8 cellular contexts compared by ENCODE assay signal in the genomic region with DNA sequence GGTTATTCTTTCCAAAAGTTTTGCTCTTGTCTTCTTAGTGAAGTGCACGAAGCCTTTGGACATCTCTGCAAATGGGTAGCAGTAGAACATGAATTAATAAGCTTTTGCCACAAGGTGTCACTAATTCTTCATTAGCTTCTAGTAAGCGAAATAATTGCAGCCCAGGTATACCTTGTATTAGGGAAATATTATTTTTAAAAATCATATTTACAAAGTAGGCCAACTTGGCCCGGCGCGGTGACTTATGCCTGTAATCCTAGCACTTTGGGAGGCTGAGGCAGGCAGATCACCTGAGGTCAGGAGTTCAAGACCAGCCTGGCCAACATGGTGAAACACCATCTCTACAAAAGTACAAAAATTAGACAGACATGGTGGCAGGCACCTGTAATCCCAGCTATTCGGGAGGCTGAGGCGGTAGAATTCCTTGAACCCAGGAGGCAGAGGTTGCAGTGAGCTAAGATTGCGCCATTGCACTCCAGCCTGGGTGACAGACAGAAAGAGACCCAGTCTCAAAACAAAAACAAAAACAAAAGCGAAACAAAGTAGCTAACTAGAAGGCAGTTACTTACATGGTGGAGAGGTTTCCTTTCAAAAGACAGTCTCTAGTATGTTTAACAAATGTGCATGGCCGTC. TPM values are rescaled to one million over a fixed set of nuclear protein-coding genes. Genes with fewer than 3 reads are reported as not detected.
DNase-seq lines count a peak whose midpoint lies in the region; ATAC-seq and TF ChIP-seq lines count a peak whose summit lies in the region.

No MANE protein-coding gene starts in this region.

- no peaks in the 10 kb centered on the region for H3K9me3 Mint-ChIP-seq in T-helper 1 cell treated with Interleukin-12 subunit alpha and Interleukin-12 subunit beta and Interleukin-4 antibody, amounts not matched to agents 30 μg/mL and 1 μg/mL, for 36 hours

- H3K27ac ChIP-seq in smooth muscle cell (ENCODE audit: low read depth), result no peak overlapping the region

- no peak overlapping the region for H3K4me3 Mint-ChIP-seq in T-helper 1 cell treated with Interleukin-12 subunit alpha and Interleukin-12 subunit beta and Interleukin-4 antibody, amounts not matched to agents 30 μg/mL and 1 μg/mL, for 36 hours

- no peak overlapping the region for H3K9ac ChIP-seq in smooth muscle cell (ENCODE audit: low read depth)

- no peak overlapping the region for H3K4me2 ChIP-seq in smooth muscle cell

- H3K4me3 ChIP-seq in BE2C (ENCODE audit: low read depth, low read length) (no peak overlapping the region), fibroblast of pulmonary artery (replicated peaks; ENCODE audit: low read depth, low read length) (no peak overlapping the region), smooth muscle cell (no peak overlapping the region)

- peak overlapping the region; percentile 26 for H3K27ac Mint-ChIP-seq in T-helper 1 cell treated with Interleukin-12 subunit alpha and Interleukin-12 subunit beta and Interleukin-4 antibody, amounts not matched to agents 30 μg/mL and 1 μg/mL, for 36 hours

- DNase-seq in BE2C, result no peak
- DNase-seq in fibroblast of pulmonary artery (ENCODE audit: low read depth), result peak; percentile 58
- DNase-seq in smooth muscle cell (lab: John Stamatoyannopoulos, UW; ENCODE audit: unreplicated experiment), result no peak
- DNase-seq in 8988T, result no peak
- DNase-seq in activated CD4-positive, alpha-beta T cell treated with anti-CD3 and anti-CD28 coated beads for 4 hours, result no peak

- ATAC-seq in GM18502 (IDR thresholded peaks at IDR 0.05; ENCODE audit: poor library complexity, unreplicated experiment) (peak; percentile 77), HG03571 (IDR thresholded peaks at IDR 0.05; ENCODE audit: unreplicated experiment) (peak; percentile 68)

- H2AFZ ChIP-seq in smooth muscle cell (ENCODE audit: low read depth), result no peak overlapping the region

- H3K4me1 ChIP-seq in BE2C (no peaks in the 10 kb centered on the region), smooth muscle cell (ENCODE audit: low read depth) (no peaks in the 10 kb centered on the region)

- H3K36me3 ChIP-seq in BE2C (no peaks in the 10 kb centered on the region), smooth muscle cell (ENCODE audit: low read depth) (no peaks in the 10 kb centered on the region)

- H3K36me3 Mint-ChIP-seq in T-helper 1 cell treated with Interleukin-12 subunit alpha and Interleukin-12 subunit beta and Interleukin-4 antibody, amounts not matched to agents 30 μg/mL and 1 μg/mL, for 36 hours (ENCODE audit: low read depth), result no peaks in the 10 kb centered on the region

- no peaks in the 10 kb centered on the region for H3K27me3 Mint-ChIP-seq in T-helper 1 cell treated with Interleukin-12 subunit alpha and Interleukin-12 subunit beta and Interleukin-4 antibody, amounts not matched to agents 30 μg/mL and 1 μg/mL, for 36 hours (ENCODE audit: low read depth)

- H3K27me3 ChIP-seq in BE2C, result no peaks in the 10 kb centered on the region
- no peaks in the 10 kb centered on the region for H3K27me3 ChIP-seq in smooth muscle cell (ENCODE audit: low read depth)

- WGBS in smooth muscle cell (ENCODE audit: low lambda C conversion rate), result 88% methylated on average over 10 of the region's 10 CpGs

- H3K9me3 ChIP-seq in BE2C, result no peaks in the 10 kb centered on the region
- no peaks in the 10 kb centered on the region for H3K9me3 ChIP-seq in smooth muscle cell (replicated peaks; ENCODE audit: low read depth)

- no peaks in the 10 kb centered on the region for H3K79me2 ChIP-seq in smooth muscle cell (ENCODE audit: low read depth)

- peaks cover 9% of the 10 kb centered on the region for H3K4me1 Mint-ChIP-seq in T-helper 1 cell treated with Interleukin-12 subunit alpha and Interleukin-12 subunit beta and Interleukin-4 antibody, amounts not matched to agents 30 μg/mL and 1 μg/mL, for 36 hours (ENCODE audit: low read depth)

- H3F3A ChIP-seq in smooth muscle cell (ENCODE audit: low read depth), result no peaks in the 10 kb centered on the region

- peak; percentile 34; the same call in 1 of the 2 replicates for TF ChIP-seq CTCF in BE2C (IDR thresholded peaks at IDR 0.05; ENCODE audit: low read depth, low read length)
- peak; percentile 42 for TF ChIP-seq CTCF in fibroblast of pulmonary artery (IDR thresholded peaks at IDR 0.05; ENCODE audit: low read length, missing control alignments)
- TF ChIP-seq CTCF in smooth muscle cell (IDR thresholded peaks at IDR 0.05; ENCODE audit: borderline replicate concordance, insufficient read depth, poor library complexity, severe bottlenecking), result peak; percentile 46

- no peaks in the 10 kb centered on the region for H4K20me1 ChIP-seq in smooth muscle cell (ENCODE audit: low read depth)

RNA-seq across cellular contexts. Expression of a gene that starts 8.8 kb away (rescaled TPM):
- 2.3 TPM for polyA plus RNA-seq in BE2C (2012; ENCODE audit: insufficient read depth, insufficient read length, low read depth)
- 6.8 and 7.5 TPM in 2 replicates for total RNA-seq in smooth muscle cell
- polyA plus RNA-seq in smooth muscle cell, result 7.1 and 7.7 TPM in 2 replicates

RNA-seq across cellular contexts. Expression of a gene that starts 36.0 kb away (rescaled TPM):
- polyA plus RNA-seq in BE2C (2012; ENCODE audit: insufficient read depth, insufficient read length, low read depth), result not detected
- total RNA-seq in smooth muscle cell, result not detected in 2 replicates
- polyA plus RNA-seq in smooth muscle cell, result not detected in 2 replicates
